Comparison of ENCODE assay signal across 1 cellular context in genomic region chr17:49787932-49788442, GRCh38.
TF ChIP-seq lines count a peak whose summit lies in the region.

No MANE protein-coding gene starts in this region.

TF ChIP-seq in K562, 482 proteins besides CTCF, POLR2A, EP300 and RAD21 (continues in another document):
- no peak for TF ChIP-seq MCM5 (IDR thresholded peaks at IDR 0.05; ENCODE audit: low read depth)
- TF ChIP-seq ELF1 (tag; IDR thresholded peaks at IDR 0.05), result no peak
- TF ChIP-seq FOXK1 (CRISPR knock-in tag; IDR thresholded peaks at IDR 0.05; ENCODE audit: borderline replicate concordance), result no peak
- no peak for TF ChIP-seq TAF9B (IDR thresholded peaks at IDR 0.05; ENCODE audit: partially characterized antibody)
- no peak for TF ChIP-seq POLR2H (tag; IDR thresholded peaks at IDR 0.05; ENCODE audit: low read depth)
- no peak for TF ChIP-seq MXD1 (CRISPR knock-in tag; IDR thresholded peaks at IDR 0.05; ENCODE audit: borderline replicate concordance, poor library complexity, severe bottlenecking)
- TF ChIP-seq ZNF280B (CRISPR knock-in tag; IDR thresholded peaks at IDR 0.05), result no peak
- no peak for TF ChIP-seq RAD51 (IDR thresholded peaks at IDR 0.05; ENCODE audit: borderline replicate concordance, low read depth)
- TF ChIP-seq FOXM1 (IDR thresholded peaks at IDR 0.05; ENCODE audit: low read depth), result no peak; the same call in 1 of the 2 replicates
- TF ChIP-seq FOXM1 (CRISPR knock-in tag; IDR thresholded peaks at IDR 0.05; ENCODE audit: low read depth), result no peak
- TF ChIP-seq MECOM (CRISPR knock-in tag; IDR thresholded peaks at IDR 0.05), result no peak
- 0 out of 2 replicates have a peak, but pooled peaks have one; percentile 24 for TF ChIP-seq SMARCE1 (IDR thresholded peaks at IDR 0.05)
- TF ChIP-seq, protein P1, sequence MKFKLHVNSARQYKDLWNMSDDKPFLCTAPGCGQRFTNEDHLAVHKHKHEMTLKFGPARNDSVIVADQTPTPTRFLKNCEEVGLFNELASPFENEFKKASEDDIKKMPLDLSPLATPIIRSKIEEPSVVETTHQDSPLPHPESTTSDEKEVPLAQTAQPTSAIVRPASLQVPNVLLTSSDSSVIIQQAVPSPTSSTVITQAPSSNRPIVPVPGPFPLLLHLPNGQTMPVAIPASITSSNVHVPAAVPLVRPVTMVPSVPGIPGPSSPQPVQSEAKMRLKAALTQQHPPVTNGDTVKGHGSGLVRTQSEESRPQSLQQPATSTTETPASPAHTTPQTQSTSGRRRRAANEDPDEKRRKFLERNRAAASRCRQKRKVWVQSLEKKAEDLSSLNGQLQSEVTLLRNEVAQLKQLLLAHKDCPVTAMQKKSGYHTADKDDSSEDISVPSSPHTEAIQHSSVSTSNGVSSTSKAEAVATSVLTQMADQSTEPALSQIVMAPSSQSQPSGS (CRISPR knock-in tag; IDR thresholded peaks at IDR 0.05), result no peak
- no peak for TF ChIP-seq ZNF124 (CRISPR knock-in tag; IDR thresholded peaks at IDR 0.05)
- TF ChIP-seq, protein P2, sequence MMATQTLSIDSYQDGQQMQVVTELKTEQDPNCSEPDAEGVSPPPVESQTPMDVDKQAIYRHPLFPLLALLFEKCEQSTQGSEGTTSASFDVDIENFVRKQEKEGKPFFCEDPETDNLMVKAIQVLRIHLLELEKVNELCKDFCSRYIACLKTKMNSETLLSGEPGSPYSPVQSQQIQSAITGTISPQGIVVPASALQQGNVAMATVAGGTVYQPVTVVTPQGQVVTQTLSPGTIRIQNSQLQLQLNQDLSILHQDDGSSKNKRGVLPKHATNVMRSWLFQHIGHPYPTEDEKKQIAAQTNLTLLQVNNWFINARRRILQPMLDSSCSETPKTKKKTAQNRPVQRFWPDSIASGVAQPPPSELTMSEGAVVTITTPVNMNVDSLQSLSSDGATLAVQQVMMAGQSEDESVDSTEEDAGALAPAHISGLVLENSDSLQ (IDR thresholded peaks at IDR 0.05), result peak; percentile 85
- no peak for TF ChIP-seq NFE2 (IDR thresholded peaks at IDR 0.05; ENCODE audit: low read depth)
- TF ChIP-seq SOX6 (IDR thresholded peaks at IDR 0.05), result no peak
- TF ChIP-seq DNMT1 (IDR thresholded peaks at IDR 0.05), result no peak
- TF ChIP-seq ZNF75A (CRISPR knock-in tag; IDR thresholded peaks at IDR 0.05), result no peak
- no peak for TF ChIP-seq CLOCK (CRISPR knock-in tag; IDR thresholded peaks at IDR 0.05; ENCODE audit: borderline replicate concordance)
- TF ChIP-seq RBM15 (IDR thresholded peaks at IDR 0.05; ENCODE audit: insufficient read depth, low read length), result no peak
- no peak for TF ChIP-seq MCM7 (IDR thresholded peaks at IDR 0.05)
- TF ChIP-seq CHD7 (IDR thresholded peaks at IDR 0.05; ENCODE audit: low read depth, low read length), result no peak
- TF ChIP-seq TEAD4 (IDR thresholded peaks at IDR 0.05; ENCODE audit: low read length), result no peak
- TF ChIP-seq TEAD4 (CRISPR knock-in tag; IDR thresholded peaks at IDR 0.05; ENCODE audit: borderline replicate concordance), result no peak
- TF ChIP-seq HDAC6 (IDR thresholded peaks at IDR 0.05; ENCODE audit: low read depth, low read length), result no peak
- TF ChIP-seq, protein P3, sequence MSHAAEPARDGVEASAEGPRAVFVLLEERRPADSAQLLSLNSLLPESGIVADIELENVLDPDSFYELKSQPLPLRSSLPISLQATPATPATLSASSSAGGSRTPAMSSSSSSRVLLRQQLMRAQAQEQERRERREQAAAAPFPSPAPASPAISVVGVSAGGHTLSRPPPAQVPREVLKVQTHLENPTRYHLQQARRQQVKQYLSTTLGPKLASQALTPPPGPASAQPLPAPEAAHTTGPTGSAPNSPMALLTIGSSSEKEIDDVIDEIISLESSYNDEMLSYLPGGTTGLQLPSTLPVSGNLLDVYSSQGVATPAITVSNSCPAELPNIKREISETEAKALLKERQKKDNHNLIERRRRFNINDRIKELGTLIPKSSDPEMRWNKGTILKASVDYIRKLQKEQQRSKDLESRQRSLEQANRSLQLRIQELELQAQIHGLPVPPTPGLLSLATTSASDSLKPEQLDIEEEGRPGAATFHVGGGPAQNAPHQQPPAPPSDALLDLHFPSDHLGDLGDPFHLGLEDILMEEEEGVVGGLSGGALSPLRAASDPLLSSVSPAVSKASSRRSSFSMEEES (CRISPR knock-in tag; IDR thresholded peaks at IDR 0.05), result no peak
- no peak for TF ChIP-seq ZNF408 (CRISPR knock-in tag; IDR thresholded peaks at IDR 0.05; ENCODE audit: low read depth)
- no peak for TF ChIP-seq SP2 (IDR thresholded peaks at IDR 0.05; ENCODE audit: extremely low read depth, low read depth, low read length, poor library complexity, severe bottlenecking)
- no peak for TF ChIP-seq TCF3 (CRISPR knock-in tag; IDR thresholded peaks at IDR 0.05)
- no peak for TF ChIP-seq HNRNPK (IDR thresholded peaks at IDR 0.05; ENCODE audit: low read depth, low read length, poor library complexity, severe bottlenecking)
- no peak for TF ChIP-seq SMARCC2 (IDR thresholded peaks at IDR 0.05; ENCODE audit: low read depth)
- no peak for TF ChIP-seq CBX1 (IDR thresholded peaks at IDR 0.05; ENCODE audit: low read depth)
- TF ChIP-seq ZNF445 (CRISPR knock-in tag; IDR thresholded peaks at IDR 0.05; ENCODE audit: low read depth), result no peak
- TF ChIP-seq MEF2D (tag; conservative IDR thresholded peaks at IDR 0.05; ENCODE audit: low read depth), result 0 out of 2 replicates have a peak, but pooled peaks have one; percentile 41
- TF ChIP-seq TGIF2 (CRISPR knock-in tag; IDR thresholded peaks at IDR 0.05), result no peak
- TF ChIP-seq, protein P4, sequence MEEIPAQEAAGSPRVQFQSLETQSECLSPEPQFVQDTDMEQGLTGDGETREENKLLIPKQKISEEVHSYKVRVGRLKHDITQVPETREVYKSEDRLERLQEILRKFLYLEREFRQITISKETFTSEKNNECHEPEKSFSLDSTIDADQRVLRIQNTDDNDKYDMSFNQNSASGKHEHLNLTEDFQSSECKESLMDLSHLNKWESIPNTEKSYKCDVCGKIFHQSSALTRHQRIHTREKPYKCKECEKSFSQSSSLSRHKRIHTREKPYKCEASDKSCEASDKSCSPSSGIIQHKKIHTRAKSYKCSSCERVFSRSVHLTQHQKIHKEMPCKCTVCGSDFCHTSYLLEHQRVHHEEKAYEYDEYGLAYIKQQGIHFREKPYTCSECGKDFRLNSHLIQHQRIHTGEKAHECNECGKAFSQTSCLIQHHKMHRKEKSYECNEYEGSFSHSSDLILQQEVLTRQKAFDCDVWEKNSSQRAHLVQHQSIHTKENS (CRISPR knock-in tag; IDR thresholded peaks at IDR 0.05), result no peak
- TF ChIP-seq ESRRB (CRISPR knock-in tag; IDR thresholded peaks at IDR 0.05; ENCODE audit: borderline replicate concordance), result no peak
- TF ChIP-seq ZNF707 (CRISPR knock-in tag; conservative IDR thresholded peaks at IDR 0.05), result no peak
- TF ChIP-seq POLR3G (IDR thresholded peaks at IDR 0.05; ENCODE audit: extremely low read depth, insufficient read length, insufficient replicate concordance), result no peak
- 0 out of 4 replicates have a peak, but pooled peaks of 1 of the 2 experiments have one; percentile 8 for TF ChIP-seq TBL1XR1 (IDR thresholded peaks at IDR 0.05; ENCODE audit: low read length in 2 of 2)
- no peak for TF ChIP-seq RBBP5 (IDR thresholded peaks at IDR 0.05; ENCODE audit: borderline replicate concordance, insufficient read depth, low read length, poor library complexity, severe bottlenecking)
